ENCODE assay signal across 8 cellular contexts in the genomic region with DNA sequence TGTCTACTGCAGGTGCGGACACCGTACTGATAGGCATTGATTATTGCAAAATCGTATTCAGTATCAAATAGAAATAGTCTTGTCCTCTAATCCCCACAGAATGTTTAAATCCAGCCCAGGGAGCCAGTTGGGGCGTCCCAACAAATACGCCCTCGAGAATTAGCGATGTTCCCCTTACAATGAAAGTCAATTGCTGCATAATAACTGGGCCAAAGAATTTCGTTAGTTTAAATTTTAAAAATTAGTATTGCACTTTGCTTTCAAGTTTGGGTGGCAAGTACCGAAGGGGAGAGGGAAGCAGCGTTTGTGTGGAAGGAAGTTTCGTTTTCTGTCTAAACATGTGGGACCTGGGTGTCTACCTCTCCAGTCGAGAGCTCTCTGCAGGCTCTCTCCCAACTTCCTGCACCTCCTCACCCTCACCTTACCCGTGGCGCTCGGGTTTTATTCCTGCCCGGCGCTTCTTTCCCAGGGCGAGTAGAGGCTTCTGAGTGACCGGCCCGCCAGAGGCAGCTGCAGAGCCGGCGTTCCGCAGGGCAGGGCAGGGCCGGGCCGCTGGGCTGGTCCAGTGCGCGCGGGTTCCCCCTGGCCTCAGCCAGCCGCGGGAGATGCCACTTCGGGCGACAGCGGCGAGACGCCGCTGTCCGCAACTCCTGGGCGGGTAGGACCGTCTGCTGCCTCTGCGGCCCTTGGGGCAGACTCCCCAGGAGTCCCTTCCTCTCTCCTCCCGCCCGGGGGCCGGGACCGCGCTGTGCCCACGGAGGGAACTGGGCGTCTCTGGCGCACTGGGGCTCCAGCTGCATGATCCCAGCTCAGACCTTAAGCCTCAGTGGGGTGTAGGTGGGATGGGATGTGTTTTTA. TPM values are rescaled to one million over a fixed set of nuclear protein-coding genes. Genes with fewer than 3 reads are reported as not detected.
A peak's percentile ranks its signal among the peaks of the same experiment; 100 is the strongest.
DNase-seq lines count a peak whose midpoint lies in the region; ATAC-seq, FAIRE-seq and TF ChIP-seq lines count a peak whose summit lies in the region.

No MANE protein-coding gene starts in this region.

- H3K79me1 ChIP-seq in mesendoderm (ENCODE audit: low read length) = no peaks in the 10 kb centered on the region

- no peak overlapping the region for H3K4ac ChIP-seq in mesendoderm (ENCODE audit: low read depth, low read length)

- H3K9ac ChIP-seq in mesendoderm (ENCODE audit: low read length) = peak overlapping the region; percentile 54

- in situ Hi-C loops in ACHN (cut with HindIII; ENCODE audit: low pct_ligation_motif_present, low pct_unique_long_range_greater_than_20kb, low sequenced_read_pairs) = no loop called here

- no peak overlapping the region for H2BK15ac ChIP-seq in mesendoderm (replicated peaks; ENCODE audit: low read depth)

- H4K5ac ChIP-seq in mesendoderm (ENCODE audit: low read length) = no peak overlapping the region

- no peak overlapping the region for H3K23ac ChIP-seq in mesendoderm (ENCODE audit: low read length)

- H3K79me2 ChIP-seq in mesendoderm (ENCODE audit: control insufficient read depth, insufficient read depth, low read length) = peaks cover 6% of the 10 kb centered on the region

- no peak overlapping the region for H2BK5ac ChIP-seq in mesendoderm (ENCODE audit: low read length)

- H3K18ac ChIP-seq in mesendoderm (ENCODE audit: low read length) = no peak overlapping the region

- H3K4me3 ChIP-seq in bronchial epithelial cell (ENCODE audit: low read depth, low read length) (peak overlapping the region; percentile 95), mesendoderm (ENCODE audit: low read length) (no peak overlapping the region)

- peak overlapping the region; percentile 38 for H3K4me2 ChIP-seq in mesendoderm (ENCODE audit: low read length)

- CTCF ChIA-PET in GM10248 (lab: Yijun Ruan, JAX) (no interaction called here), HEK293T (lab: Yijun Ruan, JAX) (interaction anchor here (1.7 kb wide), 1 partner anchor 17 kb away, joined by 6 read pairs; no protein-coding TSS in a partner anchor)

- no CpG with 5 or more reads among the region's 48 CpGs for WGBS in mesendoderm (ENCODE audit: extremely low coverage, insufficient coverage, low lambda C conversion rate)

- H4K8ac ChIP-seq in mesendoderm (ENCODE audit: low read depth, low read length) = no peak overlapping the region

- TF ChIP-seq CTCF in bronchial epithelial cell (IDR thresholded peaks at IDR 0.05; ENCODE audit: insufficient read depth, low read length, severe bottlenecking) (no peak), GM10248 (IDR thresholded peaks at IDR 0.05; ENCODE audit: control extremely low read depth, extremely low read depth, low read depth, missing control alignments) (no peak)

- no peak overlapping the region for H2BK120ac ChIP-seq in mesendoderm (ENCODE audit: low read depth, low read length)

- ATAC-seq in HG02623 (IDR thresholded peaks at IDR 0.05; ENCODE audit: unreplicated experiment) = no peak

- POLR2A ChIA-PET in GM10248 (lab: Yijun Ruan, JAX) = no interaction called here
- POLR2A ChIA-PET in HEK293T (lab: Yijun Ruan, JAX) = no interaction called here

- H3K27me3 ChIP-seq in bronchial epithelial cell (ENCODE audit: control insufficient read depth, insufficient read depth, low read length) (peaks cover 10% of the 10 kb centered on the region), mesendoderm (ENCODE audit: insufficient read depth, low read length, poor library complexity) (peaks cover 28% of the 10 kb centered on the region)

- DNase-seq in ACHN (peak; percentile 23), HTR-8/SVneo (ENCODE audit: insufficient read length, low spot score) (peak; percentile 67), bronchial epithelial cell (ENCODE audit: low read depth) (no peak), mesendoderm (peak; percentile 60), COLO668 (lab: John Stamatoyannopoulos, UW; ENCODE audit: unreplicated experiment) (no peak), GM10248 (ENCODE audit: extremely low spot score) (no peak), HEK293T (ENCODE audit: extremely low spot score) (no peak)

- H3K27ac ChIP-seq in mesendoderm (ENCODE audit: low read depth, low read length) = no peak overlapping the region

- no peak for FAIRE-seq in HTR-8/SVneo (lab: Jason Lieb, UNC)
- no peak for FAIRE-seq in bronchial epithelial cell (lab: Jason Lieb, UNC)

- H3K36me3 ChIP-seq in bronchial epithelial cell (ENCODE audit: control insufficient read depth, insufficient read depth, low read length) (no peaks in the 10 kb centered on the region), mesendoderm (ENCODE audit: control insufficient read depth, insufficient read depth, low read length) (no peaks in the 10 kb centered on the region)

- no peak overlapping the region for H2AK5ac ChIP-seq in mesendoderm (ENCODE audit: low read length)

- H3K4me1 ChIP-seq in mesendoderm (ENCODE audit: control insufficient read depth, low read depth, low read length) = no peaks in the 10 kb centered on the region

- peak overlapping the region; percentile 9 for H3K56ac ChIP-seq in mesendoderm (ENCODE audit: low read length)

TF ChIP-seq in HEK293T, 16 proteins besides CTCF, POLR2A, EP300 and RAD21:
- TF ChIP-seq FOXA1 (IDR thresholded peaks at IDR 0.05) (no peak), HDGF (IDR thresholded peaks at IDR 0.05; ENCODE audit: borderline replicate concordance) (no peak), SUZ12 (IDR thresholded peaks at IDR 0.05) (no peak), ELF4 (IDR thresholded peaks at IDR 0.05) (no peak), LEF1 (IDR thresholded peaks at IDR 0.05; ENCODE audit: borderline replicate concordance) (no peak), NFRKB (IDR thresholded peaks at IDR 0.05) (no peak), TARDBP (IDR thresholded peaks at IDR 0.05) (no peak), FOXK2 (IDR thresholded peaks at IDR 0.05) (no peak), SP1 (IDR thresholded peaks at IDR 0.05) (no peak), CTBP1 (IDR thresholded peaks at IDR 0.05; ENCODE audit: borderline replicate concordance) (no peak), PKNOX1 (IDR thresholded peaks at IDR 0.05) (no peak), BHLHE40 (IDR thresholded peaks at IDR 0.05; ENCODE audit: borderline replicate concordance) (no peak), ARNT (IDR thresholded peaks at IDR 0.05) (no peak), FOXM1 (IDR thresholded peaks at IDR 0.05; ENCODE audit: borderline replicate concordance) (no peak), L3MBTL2 (conservative IDR thresholded peaks at IDR 0.05) (no peak), ZNF384 (IDR thresholded peaks at IDR 0.05) (no peak)

RNA-seq across cellular contexts. Expression of gene TFAP2C, which starts 0.9 kb away (rescaled TPM):
- total RNA-seq in bronchial epithelial cell = 2.9 and 5.1 TPM in 2 replicates
- polyA plus RNA-seq in mesendoderm (2013, experiment 1 of 2) = 6.7 TPM
- 7.2 TPM for polyA plus RNA-seq in mesendoderm (2013, experiment 2 of 2)

Comparison
In these comparisons a context has a peak if more than half of its experiments do, and no peak if none do; other contexts are left out.
1. DNase-seq: peak in ACHN (single experiment), HTR-8/SVneo (single experiment) and mesendoderm (single experiment); none in bronchial epithelial cell (single experiment), COLO668 (single experiment), GM10248 (single experiment) and HEK293T (single experiment).